8 cellular contexts compared by ENCODE assay signal in the genomic region with DNA sequence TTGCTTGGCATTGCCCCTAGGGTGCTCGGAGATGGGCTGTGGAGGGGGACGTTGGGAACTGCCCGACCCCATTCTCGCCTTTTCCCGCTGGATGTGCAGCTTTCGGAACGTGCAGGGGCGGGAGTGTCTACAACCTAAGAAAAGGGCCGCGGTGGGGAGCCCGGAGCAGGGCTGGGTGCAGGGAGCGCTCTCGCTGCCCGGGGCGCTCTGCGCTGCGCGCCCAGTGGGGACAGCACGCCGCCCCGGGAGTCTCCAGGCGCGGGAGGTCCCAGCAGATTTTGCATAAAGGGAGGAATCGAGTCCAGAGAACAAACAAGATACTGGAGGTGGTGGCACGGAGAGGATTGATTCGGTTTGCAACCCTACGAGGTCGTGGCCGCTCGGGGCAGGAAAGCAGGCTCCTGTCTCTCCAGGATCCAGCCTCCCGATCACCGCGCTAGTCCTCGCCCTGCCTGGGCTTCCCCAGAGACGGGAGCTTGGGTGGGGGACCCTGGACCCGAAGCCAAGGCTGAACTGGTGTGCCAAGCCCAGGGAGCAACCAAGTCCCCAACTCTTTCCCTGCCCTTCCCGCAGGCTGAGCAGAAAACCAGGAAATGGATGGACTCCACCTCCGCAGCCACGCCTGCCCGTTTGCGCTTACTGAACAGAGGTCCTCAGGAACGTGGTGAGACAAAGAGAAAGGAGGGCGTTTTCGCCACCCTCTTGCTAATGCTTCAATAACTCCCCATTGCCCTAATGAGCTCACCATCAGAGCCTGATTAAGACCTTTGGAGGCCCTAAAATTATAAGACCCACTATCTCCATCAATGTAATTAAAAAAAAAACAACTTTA. TPM values are rescaled to one million over a fixed set of nuclear protein-coding genes. Genes with fewer than 3 reads are reported as not detected.
DNase-seq lines count a peak whose midpoint lies in the region; ATAC-seq, FAIRE-seq and TF ChIP-seq lines count a peak whose summit lies in the region.

No MANE protein-coding gene starts in this region.

- no peaks in the 10 kb centered on the region for H4K20me1 ChIP-seq in HepG2 (ENCODE audit: insufficient read depth, low read length)

- H3K9ac ChIP-seq in HepG2 (ENCODE audit: insufficient read depth, low read depth, low read length), result peak overlapping the region; percentile 24; the same call in 1 of the 2 replicates

- H3K4me3 ChIP-seq in choroid plexus epithelial cell (ENCODE audit: low read depth, low read length), result peak overlapping the region; percentile 78
- peak overlapping the region; percentile 60 to 76 (median 62) for H3K4me3 ChIP-seq in HepG2 (replicated peaks in 1 of 3; ENCODE audit: insufficient read depth in 1 of 3, low read depth in 2 of 3, low read length in 3 of 3)
- peak overlapping the region; percentile 16 to 38 (median 30) for H3K4me3 ChIP-seq in thyroid gland (replicated peaks in 1 of 3)

- H2AFZ ChIP-seq in HepG2 (ENCODE audit: low read length), result no peak overlapping the region

- peak; percentile 5 for DNase-seq in stimulated activated CD4-positive, alpha-beta T cell treated with anti-CD3 and anti-CD28 coated beads, Interleukin-15, amount 100 ng/mL, for 24 hours
- DNase-seq in stimulated activated CD4-positive, alpha-beta T cell treated with anti-CD3 and anti-CD28 coated beads, Interleukin-2, amount 100 ng/mL, for 48 hours, result no peak
- DNase-seq in NCI-H524 treated with DMSO at 0.1 percent for 48 hours (lab: John Stamatoyannopoulos, UW) (peak; percentile 63), choroid plexus epithelial cell (ENCODE audit: low read depth) (peak; percentile 67), HepG2 (ENCODE audit: low spot score) (peak; percentile 20), thyroid gland (peak; percentile 41 to 49)
- DNase-seq in stimulated activated CD4-positive, alpha-beta T cell treated with anti-CD3 and anti-CD28 coated beads, Interleukin-4, amount 100 ng/mL, for 24 hours, result no peak

- intact Hi-C loops in HepG2 (cut with micrococcal nuclease; ENCODE audit: unreplicated experiment), result no loop called here
- intact Hi-C loops in thyroid gland (cut with DNase I), result no loop called here

- in situ Hi-C loops in HepG2 (cut with HindIII; ENCODE audit: extremely low pct_ligation_motif_present, low pct_unique_long_range_greater_than_20kb), result no loop called here

- no peak for TF ChIP-seq EP300 in HepG2 (IDR thresholded peaks at IDR 0.05; ENCODE audit: low read depth in 2 of 2, low read length in 2 of 2)
- TF ChIP-seq EP300 in HepG2 (CRISPR knock-in tag; IDR thresholded peaks at IDR 0.05; ENCODE audit: borderline replicate concordance), result no peak

- no peak for TF ChIP-seq POLR2A in HepG2 (IDR thresholded peaks at IDR 0.05; ENCODE audit: insufficient read depth in 1 of 2, low read depth in 2 of 2, low read length in 2 of 2)
- TF ChIP-seq POLR2A in thyroid gland (IDR thresholded peaks at IDR 0.05), result no peak

- H3K36me3 ChIP-seq in HepG2 (replicated peaks in 1 of 2; ENCODE audit: control insufficient read depth in 1 of 2, insufficient read depth in 2 of 2, low read length in 2 of 2) (no peaks in the 10 kb centered on the region), thyroid gland (no peaks in the 10 kb centered on the region)

- ATAC-seq in HepG2 (peak; percentile 93), GM19452 (IDR thresholded peaks at IDR 0.05; ENCODE audit: unreplicated experiment) (no peak)

- H3K9me3 ChIP-seq in HepG2 (ENCODE audit: low read length) (no peaks in the 10 kb centered on the region), thyroid gland (no peaks in the 10 kb centered on the region)

- TF ChIP-seq RAD21 in HepG2 (CRISPR knock-in tag; IDR thresholded peaks at IDR 0.05), result no peak

- 4% methylated on average over 40 of the region's 44 CpGs for WGBS in HepG2 (ENCODE audit: low lambda C conversion rate)
- 0 to 3% methylated on average over 27 to 28 of the region's 44 CpGs for WGBS in thyroid gland, 2 donors

- peaks cover 13% of the 10 kb centered on the region for H3K4me1 ChIP-seq in HepG2 (ENCODE audit: insufficient read depth, low read length)
- H3K4me1 ChIP-seq in thyroid gland, result peaks cover 4 to 13% of the 10 kb centered on the region in 2 donors

- CTCF ChIA-PET in HepG2 (lab: Yijun Ruan, JAX; ENCODE audit: low intra/inter-chr PET ratio, low total read pairs), result no interaction called here

- peak overlapping the region; percentile 85 for H3K4me2 ChIP-seq in HepG2 (ENCODE audit: low read depth, low read length)

- no peak overlapping the region for H3K27ac ChIP-seq in HepG2 (ENCODE audit: extremely low read length, insufficient read depth, low read length)
- H3K27ac ChIP-seq in thyroid gland, result no peak overlapping the region

- BruUV-seq in HepG2 (replicated peaks; lab: Mats Ljungman, UMichigan), result no TSS peak

- no peak for TF ChIP-seq CTCF in choroid plexus epithelial cell (conservative IDR thresholded peaks at IDR 0.05; ENCODE audit: low read depth, low read length)
- 0 out of 2 replicates have a peak, but pooled peaks have one; percentile 22 for TF ChIP-seq CTCF in HepG2 (CRISPR knock-in tag; IDR thresholded peaks at IDR 0.05)
- TF ChIP-seq CTCF in thyroid gland (IDR thresholded peaks at IDR 0.05), result no peak

- H3K27me3 ChIP-seq in HepG2 (ENCODE audit: control insufficient read depth in 1 of 2, insufficient read depth in 2 of 2, low read length in 2 of 2), result peaks cover 5 to 52% of the 10 kb centered on the region in 2 experiments; a peak in 4 of 5 replicates
- no peaks in the 10 kb centered on the region for H3K27me3 ChIP-seq in thyroid gland

- POLR2A ChIA-PET in HepG2 (lab: Yijun Ruan, JAX), result no interaction called here

- no peaks in the 10 kb centered on the region for H3K79me2 ChIP-seq in HepG2 (ENCODE audit: insufficient read depth, low read length)

- FAIRE-seq in HepG2 (lab: Jason Lieb, UNC), result peak; percentile 56

TF ChIP-seq in HepG2, 621 proteins besides CTCF, POLR2A, EP300 and RAD21 (continues in another document):
- no peak for TF ChIP-seq ZNF570 (CRISPR knock-in tag; IDR thresholded peaks at IDR 0.05; ENCODE audit: borderline replicate concordance)
- TF ChIP-seq, protein P1, sequence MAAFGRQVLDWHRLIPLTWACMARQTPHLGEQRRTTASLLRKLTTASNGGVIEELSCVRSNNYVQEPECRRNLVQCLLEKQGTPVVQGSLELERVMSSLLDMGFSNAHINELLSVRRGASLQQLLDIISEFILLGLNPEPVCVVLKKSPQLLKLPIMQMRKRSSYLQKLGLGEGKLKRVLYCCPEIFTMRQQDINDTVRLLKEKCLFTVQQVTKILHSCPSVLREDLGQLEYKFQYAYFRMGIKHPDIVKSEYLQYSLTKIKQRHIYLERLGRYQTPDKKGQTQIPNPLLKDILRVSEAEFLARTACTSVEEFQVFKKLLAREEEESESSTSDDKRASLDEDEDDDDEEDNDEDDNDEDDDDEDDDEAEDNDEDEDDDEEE (CRISPR knock-in tag; IDR thresholded peaks at IDR 0.05), result no peak
- TF ChIP-seq, protein P2, sequence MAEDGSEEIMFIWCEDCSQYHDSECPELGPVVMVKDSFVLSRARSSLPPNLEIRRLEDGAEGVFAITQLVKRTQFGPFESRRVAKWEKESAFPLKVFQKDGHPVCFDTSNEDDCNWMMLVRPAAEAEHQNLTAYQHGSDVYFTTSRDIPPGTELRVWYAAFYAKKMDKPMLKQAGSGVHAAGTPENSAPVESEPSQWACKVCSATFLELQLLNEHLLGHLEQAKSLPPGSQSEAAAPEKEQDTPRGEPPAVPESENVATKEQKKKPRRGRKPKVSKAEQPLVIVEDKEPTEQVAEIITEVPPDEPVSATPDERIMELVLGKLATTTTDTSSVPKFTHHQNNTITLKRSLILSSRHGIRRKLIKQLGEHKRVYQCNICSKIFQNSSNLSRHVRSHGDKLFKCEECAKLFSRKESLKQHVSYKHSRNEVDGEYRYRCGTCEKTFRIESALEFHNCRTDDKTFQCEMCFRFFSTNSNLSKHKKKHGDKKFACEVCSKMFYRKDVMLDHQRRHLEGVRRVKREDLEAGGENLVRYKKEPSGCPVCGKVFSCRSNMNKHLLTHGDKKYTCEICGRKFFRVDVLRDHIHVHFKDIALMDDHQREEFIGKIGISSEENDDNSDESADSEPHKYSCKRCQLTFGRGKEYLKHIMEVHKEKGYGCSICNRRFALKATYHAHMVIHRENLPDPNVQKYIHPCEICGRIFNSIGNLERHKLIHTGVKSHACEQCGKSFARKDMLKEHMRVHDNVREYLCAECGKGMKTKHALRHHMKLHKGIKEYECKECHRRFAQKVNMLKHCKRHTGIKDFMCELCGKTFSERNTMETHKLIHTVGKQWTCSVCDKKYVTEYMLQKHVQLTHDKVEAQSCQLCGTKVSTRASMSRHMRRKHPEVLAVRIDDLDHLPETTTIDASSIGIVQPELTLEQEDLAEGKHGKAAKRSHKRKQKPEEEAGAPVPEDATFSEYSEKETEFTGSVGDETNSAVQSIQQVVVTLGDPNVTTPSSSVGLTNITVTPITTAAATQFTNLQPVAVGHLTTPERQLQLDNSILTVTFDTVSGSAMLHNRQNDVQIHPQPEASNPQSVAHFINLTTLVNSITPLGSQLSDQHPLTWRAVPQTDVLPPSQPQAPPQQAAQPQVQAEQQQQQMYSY (CRISPR knock-in tag; IDR thresholded peaks at IDR 0.05), result peak; percentile 97

RNA-seq across cellular contexts. Expression of a gene that starts 59.7 kb away (rescaled TPM):
- total RNA-seq in HepG2 (2016; rRNA removed; fragmentation: Illumina TruSeq; extraction: Trizol) (not detected in 2 replicates), thyroid gland (under 1 TPM; 0.22 to 0.88 (median 0.50) TPM)
- not detected in 2 replicates for total RNA-seq in HepG2 (2016; cell fraction: cytosol; rRNA removed; fragmentation: Illumina TruSeq; extraction: Trizol; ENCODE audit: low read depth)
- total RNA-seq in HepG2 (2016; cell fraction: insoluble cytoplasmic fraction; rRNA removed; fragmentation: Illumina TruSeq; extraction: Trizol), result not detected in 2 replicates
- not detected in 2 replicates for total RNA-seq in HepG2 (2016; cell fraction: membrane; rRNA removed; fragmentation: Illumina TruSeq; extraction: Trizol)
- total RNA-seq in HepG2 (2016; cell fraction: nucleus; rRNA removed; fragmentation: Illumina TruSeq; extraction: Trizol), result not detected in 2 replicates
- not detected in 2 replicates for polyA plus RNA-seq in HepG2 (2011; rRNA removed)
- not detected in 2 replicates for polyA plus RNA-seq in HepG2 (2011; cell fraction: cytosol; rRNA removed)
- not detected in 2 replicates for polyA plus RNA-seq in HepG2 (2011; cell fraction: nucleus; rRNA removed)
- polyA plus RNA-seq in HepG2 (2012), result not detected in 2 replicates
- polyA plus RNA-seq in HepG2 (2016; cell fraction: cytosol; fragmentation: Illumina TruSeq; extraction: Trizol; ENCODE audit: low read depth), result not detected in 2 replicates
- polyA plus RNA-seq in HepG2 (2016; cell fraction: insoluble cytoplasmic fraction; fragmentation: Illumina TruSeq; extraction: Trizol; ENCODE audit: low read depth), result not detected in 2 replicates
- not detected in 2 replicates for polyA plus RNA-seq in HepG2 (2016; cell fraction: membrane; fragmentation: Illumina TruSeq; extraction: Trizol; ENCODE audit: low read depth)
- not detected in 2 replicates for polyA plus RNA-seq in HepG2 (2016; cell fraction: nucleus; fragmentation: Illumina TruSeq; extraction: Trizol; ENCODE audit: insufficient read depth, low read depth)
- polyA minus RNA-seq in HepG2 (2011; rRNA and poly(A)+ RNA removed; ENCODE audit: low replicate concordance), result 2.3 TPM in 1 of 2 replicates, not detected in the other
- polyA minus RNA-seq in HepG2 (2011; cell fraction: cytosol; rRNA and poly(A)+ RNA removed), result not detected in 2 replicates
- polyA minus RNA-seq in HepG2 (2011; cell fraction: nucleus; rRNA and poly(A)+ RNA removed), result not detected in 2 replicates

Comparison
In these comparisons a context has a peak if more than half of its experiments do, and no peak if none do; other contexts are left out.
1. DNase-seq: peak in stimulated activated CD4-positive, alpha-beta T cell treated with anti-CD3 and anti-CD28 coated beads, Interleukin-15, amount 100 ng/mL, for 24 hours (single experiment), NCI-H524 treated with DMSO at 0.1 percent for 48 hours (single experiment), choroid plexus epithelial cell (single experiment), HepG2 (single experiment) and thyroid gland (2 of 2); none in stimulated activated CD4-positive, alpha-beta T cell treated with anti-CD3 and anti-CD28 coated beads, Interleukin-2, amount 100 ng/mL, for 48 hours (0 of 2) and stimulated activated CD4-positive, alpha-beta T cell treated with anti-CD3 and anti-CD28 coated beads, Interleukin-4, amount 100 ng/mL, for 24 hours (single experiment).
2. Peak in every context shown above with its lines, with median percentiles within 50 percentile points of each other: H3K4me3 ChIP-seq.